In the genomic region with DNA sequence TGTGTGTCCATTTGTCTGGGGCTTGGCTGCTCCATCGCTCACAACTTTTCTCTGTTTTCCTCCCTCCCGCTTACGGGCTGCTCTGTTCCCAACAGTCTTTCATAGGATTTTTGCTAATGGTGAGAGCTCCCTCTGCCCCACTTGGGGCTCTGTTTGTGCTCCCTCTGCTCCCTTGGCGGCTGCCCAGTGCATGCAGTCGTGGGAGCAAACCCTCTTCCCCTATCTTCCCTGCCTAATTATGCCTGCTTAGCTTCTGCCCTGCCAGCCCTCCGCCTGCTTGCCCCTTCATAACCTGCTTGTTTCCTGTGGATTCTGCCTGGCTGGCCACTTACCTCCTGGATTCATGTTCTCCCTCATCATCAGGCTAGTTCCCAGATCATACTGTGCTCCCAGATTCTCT, we compare ENCODE assay signal across 19 cellular contexts. TPM values are rescaled to one million over a fixed set of nuclear protein-coding genes. Genes with fewer than 3 reads are reported as not detected.
DNase-seq lines count a peak whose midpoint lies in the region; ATAC-seq and TF ChIP-seq lines count a peak whose summit lies in the region.
"Had no signal": no experiment of that assay in that cellular context is flagged by ENCODE, and none has a peak within 500 bp of the region (broad histone marks: within the 10 kb centered on the region; RNA-seq: fewer than 3 reads in every experiment).

No MANE protein-coding gene starts in this region.

- peaks cover 70% of the 10 kb centered on the region for H3K36me3 Mint-ChIP-seq in activated CD4-positive, alpha-beta memory T cell treated with anti-CD3 and anti-CD28 coated beads, Interleukin-2, amount 10 ng/mL, durations not matched to agents 7 days and 5 days (ENCODE audit: low read depth)
- H3K36me3 Mint-ChIP-seq in activated CD4-positive, alpha-beta memory T cell treated with anti-CD3 and anti-CD28 coated beads for 36 hours = peaks cover 57% of the 10 kb centered on the region
- peaks cover 66% of the 10 kb centered on the region for H3K36me3 Mint-ChIP-seq in CD4-positive, CD25-positive, alpha-beta regulatory T cell
- peaks cover 55% of the 10 kb centered on the region for H3K36me3 Mint-ChIP-seq in activated CD8-positive, alpha-beta T cell treated with anti-CD3 and anti-CD28 coated beads for 36 hours (ENCODE audit: low read depth)
- peaks cover 33% of the 10 kb centered on the region for H3K36me3 Mint-ChIP-seq in neural crest cell (ENCODE audit: low read depth)

- POLR2A ChIA-PET in activated CD4-positive, alpha-beta memory T cell treated with anti-CD3 and anti-CD28 coated beads, Interleukin-2, amount 10 ng/mL, durations not matched to agents 7 days and 5 days (lab: Charles Lee) = no interaction called here
- POLR2A ChIA-PET in activated CD4-positive, alpha-beta memory T cell treated with anti-CD3 and anti-CD28 coated beads for 36 hours (lab: Charles Lee) = no interaction called here
- POLR2A ChIA-PET in activated CD8-positive, alpha-beta T cell treated with anti-CD3 and anti-CD28 coated beads for 36 hours (lab: Charles Lee) = interaction anchor here (1.3 kb wide), 1 partner anchor 9 kb away, joined by 5 read pairs; no protein-coding TSS in a partner anchor

- intact Hi-C loops in activated CD4-positive, alpha-beta memory T cell treated with anti-CD3 and anti-CD28 coated beads for 36 hours (cut with micrococcal nuclease) = loop anchor here (10.0 kb wide), 1 partner anchor 221 kb away; the partner anchor contains the start of genes ATRAID, CAD and SLC5A6
- intact Hi-C loops in activated CD8-positive, alpha-beta T cell treated with anti-CD3 and anti-CD28 coated beads for 36 hours (cut with micrococcal nuclease) = no loop called here

- in situ Hi-C loops in GM13976 (cut with MboI; ENCODE audit: low sequenced_read_pairs, unreplicated experiment) = no loop called here

- H3K9me3 Mint-ChIP-seq in activated CD4-positive, alpha-beta memory T cell treated with anti-CD3 and anti-CD28 coated beads, Interleukin-2, amount 10 ng/mL, durations not matched to agents 7 days and 5 days = no peaks in the 10 kb centered on the region
- no peaks in the 10 kb centered on the region for H3K9me3 Mint-ChIP-seq in activated CD4-positive, alpha-beta memory T cell treated with anti-CD3 and anti-CD28 coated beads for 36 hours
- H3K9me3 Mint-ChIP-seq in CD4-positive, CD25-positive, alpha-beta regulatory T cell = no peaks in the 10 kb centered on the region
- H3K9me3 Mint-ChIP-seq in activated CD8-positive, alpha-beta T cell treated with anti-CD3 and anti-CD28 coated beads for 36 hours = no peaks in the 10 kb centered on the region
- no peaks in the 10 kb centered on the region for H3K9me3 Mint-ChIP-seq in neural crest cell
- H3K9me3 Mint-ChIP-seq: GM23338 had no signal

- peaks cover 72% of the 10 kb centered on the region for H3K36me3 ChIP-seq in CD4-positive, CD25-positive, alpha-beta regulatory T cell (ENCODE audit: control insufficient read depth, insufficient read depth, low read length)

- ATAC-seq in CD4-positive, CD25-positive, alpha-beta regulatory T cell (ENCODE audit: low read depth in 2 of 2) = no peak
- no peak for ATAC-seq in activated CD8-positive, alpha-beta T cell treated with anti-CD3 and anti-CD28 coated beads for 36 hours
- no peak for ATAC-seq in GM18511 (IDR thresholded peaks at IDR 0.05; ENCODE audit: unreplicated experiment)
- ATAC-seq: GM23338 had no signal

- H3K27me3 ChIP-seq in CD4-positive, CD25-positive, alpha-beta regulatory T cell (ENCODE audit: control insufficient read depth, insufficient read depth, low read length) = no peaks in the 10 kb centered on the region

- no peaks in the 10 kb centered on the region for H3K9me3 ChIP-seq in CD4-positive, CD25-positive, alpha-beta regulatory T cell (ENCODE audit: control insufficient read depth in 2 of 2, low read length in 2 of 2)

- H3K4me3 ChIP-seq in CD4-positive, CD25-positive, alpha-beta regulatory T cell (ENCODE audit: low read depth, low read length) = no peak overlapping the region
- H3K4me3 ChIP-seq: GM23338 had no signal

- H3K27ac ChIP-seq in CD4-positive, CD25-positive, alpha-beta regulatory T cell (ENCODE audit: insufficient read depth, low read length, poor library complexity, severe bottlenecking) = no peak overlapping the region
- H3K27ac ChIP-seq: RWPE1 had no signal

- peak overlapping the region; percentile 11 for H3K27ac Mint-ChIP-seq in activated CD4-positive, alpha-beta memory T cell treated with anti-CD3 and anti-CD28 coated beads, Interleukin-2, amount 10 ng/mL, durations not matched to agents 7 days and 5 days
- H3K27ac Mint-ChIP-seq in activated CD4-positive, alpha-beta memory T cell treated with anti-CD3 and anti-CD28 coated beads for 36 hours = no peak overlapping the region
- H3K27ac Mint-ChIP-seq in CD4-positive, CD25-positive, alpha-beta regulatory T cell = peak overlapping the region in 2 of 3 donors; percentile 49 to 83
- peak overlapping the region; percentile 51 for H3K27ac Mint-ChIP-seq in activated CD8-positive, alpha-beta T cell treated with anti-CD3 and anti-CD28 coated beads for 36 hours
- H3K27ac Mint-ChIP-seq in neural crest cell (ENCODE audit: unreplicated experiment) = no peak overlapping the region
- H3K27ac Mint-ChIP-seq: GM23338 had no signal

- no peaks in the 10 kb centered on the region for H3K27me3 Mint-ChIP-seq in activated CD4-positive, alpha-beta memory T cell treated with anti-CD3 and anti-CD28 coated beads, Interleukin-2, amount 10 ng/mL, durations not matched to agents 7 days and 5 days
- H3K27me3 Mint-ChIP-seq in activated CD4-positive, alpha-beta memory T cell treated with anti-CD3 and anti-CD28 coated beads for 36 hours = no peaks in the 10 kb centered on the region
- H3K27me3 Mint-ChIP-seq in CD4-positive, CD25-positive, alpha-beta regulatory T cell = no peaks in the 10 kb centered on the region
- H3K27me3 Mint-ChIP-seq in activated CD8-positive, alpha-beta T cell treated with anti-CD3 and anti-CD28 coated beads for 36 hours = no peaks in the 10 kb centered on the region
- H3K27me3 Mint-ChIP-seq in neural crest cell (ENCODE audit: low read depth) = no peaks in the 10 kb centered on the region

- CTCF ChIA-PET in activated CD4-positive, alpha-beta memory T cell treated with anti-CD3 and anti-CD28 coated beads, Interleukin-2, amount 10 ng/mL, durations not matched to agents 7 days and 5 days (lab: Charles Lee) = no interaction called here
- CTCF ChIA-PET in activated CD4-positive, alpha-beta memory T cell treated with anti-CD3 and anti-CD28 coated beads for 36 hours (lab: Charles Lee) = no interaction called here
- CTCF ChIA-PET in activated CD8-positive, alpha-beta T cell treated with anti-CD3 and anti-CD28 coated beads for 36 hours (lab: Charles Lee) = no interaction called here

- H3K4me1 ChIP-seq in CD4-positive, CD25-positive, alpha-beta regulatory T cell (ENCODE audit: control insufficient read depth, insufficient read depth, low read length, poor library complexity, severe bottlenecking) = peaks cover 17% of the 10 kb centered on the region

- peaks cover 10% of the 10 kb centered on the region for H3K4me1 Mint-ChIP-seq in activated CD4-positive, alpha-beta memory T cell treated with anti-CD3 and anti-CD28 coated beads, Interleukin-2, amount 10 ng/mL, durations not matched to agents 7 days and 5 days
- H3K4me1 Mint-ChIP-seq in activated CD4-positive, alpha-beta memory T cell treated with anti-CD3 and anti-CD28 coated beads for 36 hours (ENCODE audit: low read depth) = peaks cover 22% of the 10 kb centered on the region
- peaks cover 9 to 30% (median 18%) of the 10 kb centered on the region in 4 donors for H3K4me1 Mint-ChIP-seq in CD4-positive, CD25-positive, alpha-beta regulatory T cell
- peaks cover 11% of the 10 kb centered on the region for H3K4me1 Mint-ChIP-seq in activated CD8-positive, alpha-beta T cell treated with anti-CD3 and anti-CD28 coated beads for 36 hours (ENCODE audit: low read depth)
- H3K4me1 Mint-ChIP-seq in neural crest cell = peaks cover 5% of the 10 kb centered on the region

- TF ChIP-seq CTCF in activated CD8-positive, alpha-beta T cell treated with anti-CD3 and anti-CD28 coated beads for 36 hours (IDR thresholded peaks at IDR 0.05) = no peak
- TF ChIP-seq CTCF in neural crest cell (conservative IDR thresholded peaks at IDR 0.05) (no peak), GM13976 (IDR thresholded peaks at IDR 0.05; ENCODE audit: borderline replicate concordance, control extremely low read depth, extremely low read depth, insufficient read depth, missing control alignments) (no peak)

- no peak overlapping the region for H3K4me3 Mint-ChIP-seq in activated CD4-positive, alpha-beta memory T cell treated with anti-CD3 and anti-CD28 coated beads, Interleukin-2, amount 10 ng/mL, durations not matched to agents 7 days and 5 days
- H3K4me3 Mint-ChIP-seq in activated CD4-positive, alpha-beta memory T cell treated with anti-CD3 and anti-CD28 coated beads for 36 hours = no peak overlapping the region
- peak overlapping the region in 1 of 4 donors; percentile 31 for H3K4me3 Mint-ChIP-seq in CD4-positive, CD25-positive, alpha-beta regulatory T cell
- H3K4me3 Mint-ChIP-seq in activated CD8-positive, alpha-beta T cell treated with anti-CD3 and anti-CD28 coated beads for 36 hours = no peak overlapping the region
- peak overlapping the region; percentile 29 for H3K4me3 Mint-ChIP-seq in neural crest cell
- H3K4me3 Mint-ChIP-seq: GM23338 had no signal

- DNase-seq in activated CD4-positive, alpha-beta memory T cell treated with anti-CD3 and anti-CD28 coated beads, Interleukin-2, amount 10 ng/mL, durations not matched to agents 7 days and 5 days = no peak
- DNase-seq in activated CD4-positive, alpha-beta memory T cell treated with anti-CD3 and anti-CD28 coated beads for 36 hours = no peak
- no peak for DNase-seq in CD4-positive, CD25-positive, alpha-beta regulatory T cell
- no peak for DNase-seq in activated CD8-positive, alpha-beta T cell treated with anti-CD3 and anti-CD28 coated beads for 36 hours
- no peak for DNase-seq in neural crest cell (ENCODE audit: low read depth, low spot score)
- no peak for DNase-seq in GM13976 (ENCODE audit: low spot score)
- no peak for DNase-seq in RPMI8226
- DNase-seq: DND-41, KBM-7, NCI-H1436, NCI-H2029, NCI-H2171, NCI-H446 treated with DMSO at 0.1 percent for 48 hours, NCI-H748 treated with DMSO at 0.1 percent for 48 hours, OCI-M1 had no signal

RNA-seq across cellular contexts. Expression of gene KRTCAP3, which starts 6.6 kb away (rescaled TPM):
- 10 to 100 TPM in 1 of 2 experiments, 1 to 10 TPM in 1; 7.5 to 10.1 TPM for total RNA-seq in activated CD4-positive, alpha-beta memory T cell treated with anti-CD3 and anti-CD28 coated beads, Interleukin-2, amount 10 ng/mL, durations not matched to agents 7 days and 5 days
- total RNA-seq in activated CD4-positive, alpha-beta memory T cell treated with anti-CD3 and anti-CD28 coated beads for 36 hours = 1 to 10 TPM; 5.4 to 6.4 TPM
- 10.0 TPM for total RNA-seq in CD4-positive, CD25-positive, alpha-beta regulatory T cell
- polyA plus RNA-seq in CD4-positive, CD25-positive, alpha-beta regulatory T cell = 1 to 10 TPM; 2.0 to 7.7 (median 2.3) TPM
- 1 to 10 TPM; 4.2 to 4.3 TPM for total RNA-seq in activated CD8-positive, alpha-beta T cell treated with anti-CD3 and anti-CD28 coated beads for 36 hours
- 5.5 and 6.9 TPM in 2 replicates for total RNA-seq in neural crest cell
- total RNA-seq: A172 had no signal

RNA-seq across cellular contexts. Expression of gene NRBP1, which starts 7.2 kb away (rescaled TPM):
- 100 to 1,000 TPM; 103 to 104 TPM for total RNA-seq in activated CD4-positive, alpha-beta memory T cell treated with anti-CD3 and anti-CD28 coated beads, Interleukin-2, amount 10 ng/mL, durations not matched to agents 7 days and 5 days
- total RNA-seq in activated CD4-positive, alpha-beta memory T cell treated with anti-CD3 and anti-CD28 coated beads for 36 hours = 10 to 100 TPM; 80.8 to 82.7 TPM
- 182 TPM for total RNA-seq in CD4-positive, CD25-positive, alpha-beta regulatory T cell
- 100 to 1,000 TPM in 3 of 4 donors, 10 to 100 TPM in 1; 87.1 to 122 (median 109) TPM for polyA plus RNA-seq in CD4-positive, CD25-positive, alpha-beta regulatory T cell
- 10 to 100 TPM; 60.5 to 62.1 TPM for total RNA-seq in activated CD8-positive, alpha-beta T cell treated with anti-CD3 and anti-CD28 coated beads for 36 hours
- total RNA-seq in neural crest cell = 107 TPM in 2 replicates

RNA-seq across cellular contexts. Expression of gene PPM1G, which starts 26.2 kb away (rescaled TPM):
- total RNA-seq in activated CD4-positive, alpha-beta memory T cell treated with anti-CD3 and anti-CD28 coated beads, Interleukin-2, amount 10 ng/mL, durations not matched to agents 7 days and 5 days = 100 to 1,000 TPM; 119 to 122 TPM
- total RNA-seq in activated CD4-positive, alpha-beta memory T cell treated with anti-CD3 and anti-CD28 coated beads for 36 hours = 100 to 1,000 TPM; 127 to 132 TPM
- 73.7 TPM for total RNA-seq in CD4-positive, CD25-positive, alpha-beta regulatory T cell
- polyA plus RNA-seq in CD4-positive, CD25-positive, alpha-beta regulatory T cell = 100 to 1,000 TPM; 116 to 144 (median 118) TPM
- 100 to 1,000 TPM; 138 to 142 TPM for total RNA-seq in activated CD8-positive, alpha-beta T cell treated with anti-CD3 and anti-CD28 coated beads for 36 hours
- total RNA-seq in neural crest cell = 157 and 163 TPM in 2 replicates

RNA-seq across cellular contexts. Expression of gene IFT172, which starts 53.9 kb away (rescaled TPM):
- 1 to 10 TPM; 7.9 to 9.9 TPM for total RNA-seq in activated CD4-positive, alpha-beta memory T cell treated with anti-CD3 and anti-CD28 coated beads, Interleukin-2, amount 10 ng/mL, durations not matched to agents 7 days and 5 days
- 1 to 10 TPM; 7.7 to 8.2 TPM for total RNA-seq in activated CD4-positive, alpha-beta memory T cell treated with anti-CD3 and anti-CD28 coated beads for 36 hours
- total RNA-seq in CD4-positive, CD25-positive, alpha-beta regulatory T cell = 10.3 TPM
- polyA plus RNA-seq in CD4-positive, CD25-positive, alpha-beta regulatory T cell = 1 to 10 TPM; 1.1 to 2.9 (median 1.4) TPM
- total RNA-seq in activated CD8-positive, alpha-beta T cell treated with anti-CD3 and anti-CD28 coated beads for 36 hours = 10 to 100 TPM; 12.1 to 13.2 TPM
- 37.0 and 38.4 TPM in 2 replicates for total RNA-seq in neural crest cell

RNA-seq across cellular contexts. Expression of gene ZNF513, which starts 55.1 kb away (rescaled TPM):
- total RNA-seq in activated CD4-positive, alpha-beta memory T cell treated with anti-CD3 and anti-CD28 coated beads, Interleukin-2, amount 10 ng/mL, durations not matched to agents 7 days and 5 days = 10 to 100 TPM; 15.6 to 16.7 TPM
- 1 to 10 TPM; 8.6 to 9.7 TPM for total RNA-seq in activated CD4-positive, alpha-beta memory T cell treated with anti-CD3 and anti-CD28 coated beads for 36 hours
- 20.9 TPM for total RNA-seq in CD4-positive, CD25-positive, alpha-beta regulatory T cell
- 1 to 10 TPM; 1.4 to 4.9 (median 3.5) TPM for polyA plus RNA-seq in CD4-positive, CD25-positive, alpha-beta regulatory T cell
- 1 to 10 TPM; 6.8 to 7.2 TPM for total RNA-seq in activated CD8-positive, alpha-beta T cell treated with anti-CD3 and anti-CD28 coated beads for 36 hours
- total RNA-seq in neural crest cell = 26.5 and 27.9 TPM in 2 replicates
- total RNA-seq: A172 had no signal

Comparison
In these comparisons a context has a peak if more than half of its experiments do, and no peak if none do; other contexts are left out.
1. H3K27ac Mint-ChIP-seq: peak in activated CD4-positive, alpha-beta memory T cell treated with anti-CD3 and anti-CD28 coated beads, Interleukin-2, amount 10 ng/mL, durations not matched to agents 7 days and 5 days (single experiment), CD4-positive, CD25-positive, alpha-beta regulatory T cell (2 of 3) and activated CD8-positive, alpha-beta T cell treated with anti-CD3 and anti-CD28 coated beads for 36 hours (single experiment); none in activated CD4-positive, alpha-beta memory T cell treated with anti-CD3 and anti-CD28 coated beads for 36 hours (single experiment) and neural crest cell (single experiment).